30 cellular contexts compared by ENCODE assay signal in the genomic region with DNA sequence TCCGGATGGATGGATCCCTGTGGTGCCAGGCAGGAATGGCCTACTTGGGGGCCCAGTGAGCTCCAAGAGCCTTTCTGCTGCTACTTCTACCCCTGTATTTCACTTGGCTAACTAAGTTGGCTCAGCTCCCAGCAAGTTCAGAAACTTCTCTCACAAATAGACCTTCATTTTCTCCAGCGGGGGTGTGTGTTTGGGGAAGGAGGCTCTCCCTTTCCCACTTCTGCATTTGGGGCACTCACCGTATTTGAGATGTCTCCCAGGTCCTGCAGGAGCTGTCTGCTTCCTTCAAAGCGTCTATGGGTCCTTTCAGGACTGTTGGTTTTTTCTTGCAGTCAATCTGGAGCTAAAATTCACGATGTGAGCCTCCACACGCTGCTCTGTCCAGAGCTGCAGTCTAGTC.
"Had no signal": no experiment of that assay in that cellular context is flagged by ENCODE, and none has a peak within 500 bp of the region (broad histone marks: within the 10 kb centered on the region; RNA-seq: fewer than 3 reads in every experiment).

No MANE protein-coding gene starts in this region.

- ATAC-seq: Panc1 had no signal

- H3K4me2 ChIP-seq: KMS-11, PC-9, SK-N-SH had no signal

- H3K4me3 ChIP-seq: PC-9, SJSA1 had no signal

- H3K4me1 ChIP-seq: SJSA1 had no signal

- DNase-seq: Karpas-422, KBM-7, MM.1S, NCI-H1048, NCI-H1092 treated with DMSO at 0.1 percent for 48 hours, NCI-H1105 treated with DMSO at 0.1 percent for 48 hours, NCI-H1417, NCI-H1436, NCI-H146, NCI-H1694, NCI-H187, NCI-H1930, NCI-H2029 treated with DMSO at 0.1 percent for 48 hours, NCI-H2081 treated with DMSO at 0.1 percent for 48 hours, NCI-H2107, NCI-H2171, NCI-H226, NCI-H446 treated with DMSO at 0.1 percent for 48 hours, NCI-H510A, NCI-H526, NCI-H774, PC-9, Right ventricle myocardium superior, SHP77 treated with DMSO at 0.1 percent for 48 hours, SK-N-SH, SW 1271, T-helper 1 cell had no signal

- H3K9me3 ChIP-seq: SJSA1, SK-N-SH had no signal

- H3K27ac ChIP-seq: KMS-11, PC-9, SJSA1 had no signal

- H3K9ac ChIP-seq: KMS-11, SK-N-SH had no signal

- H2AFZ ChIP-seq: PC-9 had no signal

- H3K36me3 ChIP-seq: SJSA1 had no signal

- H3K27me3 ChIP-seq: SJSA1 had no signal
